ENCODE assay signal across 24 cellular contexts in the genomic region with DNA sequence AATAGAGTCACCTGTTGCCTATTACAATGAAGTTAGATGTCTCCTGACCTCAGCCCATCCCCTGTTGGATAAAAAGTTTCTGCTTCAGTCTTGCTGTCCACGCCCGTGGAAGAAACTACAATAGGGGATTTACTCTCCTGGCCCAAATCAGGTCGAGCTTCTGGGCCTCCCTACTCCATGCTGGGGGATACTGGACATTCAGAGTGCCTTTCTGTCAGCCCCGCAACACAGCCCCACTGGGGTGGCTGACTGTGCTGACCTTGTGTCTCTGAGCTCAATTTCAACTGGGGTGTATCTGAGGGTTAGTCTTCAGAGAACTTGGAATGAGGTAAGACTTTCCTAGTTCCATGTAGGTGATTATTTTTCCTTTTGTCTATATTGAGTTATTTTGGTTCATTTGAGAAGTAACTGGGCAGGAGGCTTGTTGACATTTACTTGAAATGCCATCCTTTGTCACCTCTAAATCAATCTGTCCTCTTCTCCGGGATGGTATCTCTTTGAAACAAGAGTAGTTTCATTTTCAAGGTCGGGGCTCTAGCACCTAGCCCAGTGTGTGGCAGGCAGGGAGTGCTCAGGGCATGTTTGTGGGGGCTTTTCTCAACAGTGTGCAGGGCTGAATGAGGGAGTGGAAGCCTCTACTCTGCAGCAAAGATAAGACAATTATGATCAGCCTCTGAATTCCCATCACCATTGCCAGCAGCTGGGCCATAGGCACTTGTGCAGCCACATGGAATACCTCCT. TPM values are rescaled to one million over a fixed set of nuclear protein-coding genes. Genes with fewer than 3 reads are reported as not detected.
"Had no signal": no experiment of that assay in that cellular context is flagged by ENCODE, and none has a peak within 500 bp of the region (broad histone marks: within the 10 kb centered on the region; RNA-seq: fewer than 3 reads in every experiment).

No MANE protein-coding gene starts in this region.

- DNase-seq: activated B cell treated with CpG ODN at 0.5 μM for 24 hours; activated CD4-positive, alpha-beta T cell treated with anti-CD3 and anti-CD28 coated beads, Interleukin-2, amount 10 ng/mL, durations not matched to agents 24 days and 14 days; activated CD8-positive, alpha-beta memory T cell treated with anti-CD3 and anti-CD28 coated beads, Interleukin-2, amount 50 U/mL, for 4 hours; activated CD8-positive, alpha-beta T cell treated with anti-CD3 and anti-CD28 coated beads, Interleukin-2, amount 10 ng/mL, durations not matched to agents 7 days and 5 days; activated effector memory CD4-positive, alpha-beta T cell treated with Interleukin-2 at 50 U/mL for 16 hours; activated naive CD4-positive, alpha-beta T cell treated with anti-CD3 and anti-CD28 coated beads, Interleukin-2, amount 50 U/mL, for 16 hours; activated T-cell treated with anti-CD3 and anti-CD28 coated beads, Interleukin-2, amount 50 U/mL, for 48 hours; brain microvascular endothelial cell; effector CD4-positive, alpha-beta T cell; esophagus squamous epithelium; heart right ventricle; immature natural killer cell; naive thymus-derived CD8-positive, alpha-beta T cell; posterior cingulate gyrus; sigmoid colon; spleen; stimulated activated CD4-positive, alpha-beta T cell treated with anti-CD3 and anti-CD28 coated beads, Interleukin-4, amount 100 ng/mL, for 4 hours; stimulated activated naive B cell treated with anti-CD40 and anti-IgM and Interleukin-4, amounts not matched to agents 10 μg/mL and 1 μg/mL and 100 μg/mL, for 72 hours; T-helper 1 cell; T-helper 9 cell; upper lobe of left lung had no signal

- H3K27me3 Mint-ChIP-seq: activated B cell treated with CpG ODN at 0.5 μM for 24 hours; stimulated activated naive B cell treated with anti-CD40 and anti-IgM and Interleukin-4, amounts not matched to agents 10 μg/mL and 1 μg/mL and 100 μg/mL, for 72 hours had no signal

- H3K27ac ChIP-seq: brain microvascular endothelial cell, esophagus squamous epithelium, heart right ventricle, neutrophil, sigmoid colon, spleen, thoracic aorta, upper lobe of left lung had no signal

- H3K27ac Mint-ChIP-seq: activated B cell treated with CpG ODN at 0.5 μM for 24 hours; activated CD4-positive, alpha-beta T cell treated with anti-CD3 and anti-CD28 coated beads, Interleukin-2, amount 10 ng/mL, durations not matched to agents 24 days and 14 days; activated CD8-positive, alpha-beta T cell treated with anti-CD3 and anti-CD28 coated beads, Interleukin-2, amount 10 ng/mL, durations not matched to agents 7 days and 5 days; immature natural killer cell; naive thymus-derived CD8-positive, alpha-beta T cell; stimulated activated naive B cell treated with anti-CD40 and anti-IgM and Interleukin-4, amounts not matched to agents 10 μg/mL and 1 μg/mL and 100 μg/mL, for 72 hours had no signal

- H3K9me3 ChIP-seq: neutrophil, thoracic aorta, upper lobe of left lung had no signal

- ATAC-seq: activated CD8-positive, alpha-beta T cell treated with anti-CD3 and anti-CD28 coated beads, Interleukin-2, amount 10 ng/mL, durations not matched to agents 7 days and 5 days; heart right ventricle; naive thymus-derived CD8-positive, alpha-beta T cell; stimulated activated naive B cell treated with anti-CD40 and anti-IgM and Interleukin-4, amounts not matched to agents 10 μg/mL and 1 μg/mL and 100 μg/mL, for 72 hours had no signal

- H3K9me3 Mint-ChIP-seq: activated CD4-positive, alpha-beta T cell treated with anti-CD3 and anti-CD28 coated beads, Interleukin-2, amount 10 ng/mL, durations not matched to agents 24 days and 14 days; central memory CD8-positive, alpha-beta T cell had no signal

- H3K36me3 ChIP-seq: brain microvascular endothelial cell, esophagus squamous epithelium, heart right ventricle, neutrophil, sigmoid colon, spleen, thoracic aorta, upper lobe of left lung had no signal

- H3K4me3 ChIP-seq: esophagus squamous epithelium, heart right ventricle, sigmoid colon, spleen, thoracic aorta, upper lobe of left lung had no signal

- H3K4me1 Mint-ChIP-seq: activated B cell treated with CpG ODN at 0.5 μM for 24 hours; activated CD4-positive, alpha-beta T cell treated with anti-CD3 and anti-CD28 coated beads, Interleukin-2, amount 10 ng/mL, durations not matched to agents 24 days and 14 days; naive thymus-derived CD8-positive, alpha-beta T cell; stimulated activated naive B cell treated with anti-CD40 and anti-IgM and Interleukin-4, amounts not matched to agents 10 μg/mL and 1 μg/mL and 100 μg/mL, for 72 hours had no signal

- H3K4me1 ChIP-seq: esophagus squamous epithelium, heart right ventricle, sigmoid colon, spleen, upper lobe of left lung had no signal

- H3K27me3 ChIP-seq: brain microvascular endothelial cell, sigmoid colon, upper lobe of left lung had no signal

- H3K36me3 Mint-ChIP-seq: immature natural killer cell; naive thymus-derived CD8-positive, alpha-beta T cell; stimulated activated naive B cell treated with anti-CD40 and anti-IgM and Interleukin-4, amounts not matched to agents 10 μg/mL and 1 μg/mL and 100 μg/mL, for 72 hours had no signal

- H3K4me3 Mint-ChIP-seq: activated B cell treated with CpG ODN at 0.5 μM for 24 hours; activated CD4-positive, alpha-beta T cell treated with anti-CD3 and anti-CD28 coated beads, Interleukin-2, amount 10 ng/mL, durations not matched to agents 24 days and 14 days; activated CD8-positive, alpha-beta T cell treated with anti-CD3 and anti-CD28 coated beads, Interleukin-2, amount 10 ng/mL, durations not matched to agents 7 days and 5 days; central memory CD8-positive, alpha-beta T cell; naive thymus-derived CD8-positive, alpha-beta T cell; stimulated activated naive B cell treated with anti-CD40 and anti-IgM and Interleukin-4, amounts not matched to agents 10 μg/mL and 1 μg/mL and 100 μg/mL, for 72 hours had no signal

RNA-seq across cellular contexts. Expression of a gene that starts 17.7 kb away (rescaled TPM):
- total RNA-seq: activated B cell treated with CpG ODN at 0.5 μM for 24 hours; activated CD4-positive, alpha-beta T cell treated with anti-CD3 and anti-CD28 coated beads, Interleukin-2, amount 10 ng/mL, durations not matched to agents 24 days and 14 days; activated CD8-positive, alpha-beta T cell treated with anti-CD3 and anti-CD28 coated beads, Interleukin-2, amount 10 ng/mL, durations not matched to agents 7 days and 5 days; naive thymus-derived CD8-positive, alpha-beta T cell had no signal
- polyA plus RNA-seq: immature natural killer cell; naive thymus-derived CD8-positive, alpha-beta T cell had no signal
